24 cellular contexts compared by ENCODE assay signal in genomic region chr6:52712136-52712535, GRCh38. TPM values are rescaled to one million over a fixed set of nuclear protein-coding genes. Genes with fewer than 3 reads are reported as not detected.
"Had no signal": no experiment of that assay in that cellular context is flagged by ENCODE, and none has a peak within 500 bp of the region (broad histone marks: within the 10 kb centered on the region; RNA-seq: fewer than 3 reads in every experiment).

No MANE protein-coding gene starts in this region.

- H3K9me3 ChIP-seq: pancreas, thoracic aorta, upper lobe of right lung had no signal

- H3K36me3 ChIP-seq: heart right ventricle, pancreas, thoracic aorta, upper lobe of right lung had no signal

- ATAC-seq: activated CD8-positive, alpha-beta T cell treated with anti-CD3 and anti-CD28 coated beads for 36 hours; activated T-helper 17 cell treated with anti-CD3 and anti-CD28 coated beads, Interleukin-2, amount 50 U/mL, for 72 hours; heart right ventricle; naive thymus-derived CD4-positive, alpha-beta T cell; pancreas; sciatic nerve; stimulated activated effector memory CD8-positive, alpha-beta T cell treated with anti-CD3 and anti-CD28 coated beads, Interleukin-12 subunit alpha, Interleukin-12 subunit beta, amount 100 ng/mL, for 72 hours; T-cell; upper lobe of right lung had no signal

- H3K27me3 ChIP-seq: pancreas, upper lobe of right lung had no signal

- H3K4me1 ChIP-seq: pancreas, upper lobe of right lung had no signal

- H3K27ac ChIP-seq: heart right ventricle, pancreas, thoracic aorta, upper lobe of right lung had no signal

- H3K4me3 ChIP-seq: heart right ventricle, pancreas, thoracic aorta, upper lobe of right lung had no signal

- FAIRE-seq: colon, pancreas had no signal

- DNase-seq: activated CD4-positive, alpha-beta T cell treated with anti-CD3 and anti-CD28 coated beads, Interleukin-2, amount 10 ng/mL, durations not matched to agents 24 days and 14 days; activated CD4-positive, CD25-positive, alpha-beta regulatory T cell; activated CD8-positive, alpha-beta T cell treated with anti-CD3 and anti-CD28 coated beads for 36 hours; activated naive CD4-positive, alpha-beta T cell; activated naive CD8-positive, alpha-beta T cell treated with anti-CD3 and anti-CD28 coated beads for 36 hours; activated T-cell treated with anti-CD3 and anti-CD28 coated beads, Interleukin-2, amount 50 U/mL, for 1 hour; amygdala; caudate nucleus; endodermal cell; heart right ventricle; mesenchymal stem cell; naive thymus-derived CD4-positive, alpha-beta T cell; pancreas; stimulated activated CD4-positive, alpha-beta T cell treated with anti-CD3 and anti-CD28 coated beads, Interleukin-4, amount 100 ng/mL, for 24 hours; T-cell; upper lobe of right lung had no signal

RNA-seq across cellular contexts. Expression of gene GSTA2, which starts 51.1 kb away (rescaled TPM):
- total RNA-seq: activated CD4-positive, alpha-beta T cell treated with anti-CD3 and anti-CD28 coated beads, Interleukin-2, amount 10 ng/mL, durations not matched to agents 24 days and 14 days; activated CD8-positive, alpha-beta T cell treated with anti-CD3 and anti-CD28 coated beads for 36 hours; activated naive CD8-positive, alpha-beta T cell treated with anti-CD3 and anti-CD28 coated beads for 36 hours; activated T-helper 17 cell treated with anti-CD3 and anti-CD28 coated beads, Interleukin-2, amount 50 U/mL, for 72 hours; epithelial cell of proximal tubule; heart right ventricle; kidney epithelial cell; naive thymus-derived CD4-positive, alpha-beta T cell; pulmonary artery endothelial cell; sciatic nerve; T-cell; thoracic aorta; upper lobe of right lung had no signal
